Comparison of ENCODE assay signal across 10 cellular contexts in genomic region chr15:52261026-52261425, GRCh38. TPM values are rescaled to one million over a fixed set of nuclear protein-coding genes. Genes with fewer than 3 reads are reported as not detected.
A peak's percentile ranks its signal among the peaks of the same experiment; 100 is the strongest.
DNase-seq lines count a peak whose midpoint lies in the region; ATAC-seq and TF ChIP-seq lines count a peak whose summit lies in the region.
"Had no signal": no experiment of that assay in that cellular context is flagged by ENCODE, and none has a peak within 500 bp of the region (broad histone marks: within the 10 kb centered on the region; RNA-seq: fewer than 3 reads in every experiment).

No MANE protein-coding gene starts in this region.

- ATAC-seq in activated B cell treated with CpG ODN at 0.5 μM for 24 hours (ENCODE audit: low read depth), result no peak

- POLR2A ChIA-PET in activated CD4-positive, alpha-beta memory T cell treated with anti-CD3 and anti-CD28 coated beads, Interleukin-2, amount 10 ng/mL, durations not matched to agents 7 days and 5 days (lab: Charles Lee), result interaction anchor here (0.9 to 2.2 kb wide), 12 partner anchors 40 to 472 kb away, joined by 3 to 12 read pairs (median 6); partner anchors contain the start of genes ARPP19, ATOSA and MYO5A
- POLR2A ChIA-PET in activated CD4-positive, alpha-beta memory T cell treated with anti-CD3 and anti-CD28 coated beads for 36 hours (lab: Charles Lee), result interaction anchor here (1.3 to 2.4 kb wide), 4 partner anchors 9 to 298 kb away, joined by 3 to 10 read pairs (median 8); no protein-coding TSS in a partner anchor
- POLR2A ChIA-PET in activated B cell treated with CpG ODN at 0.5 μM for 24 hours (lab: Charles Lee), result interaction anchor here (1.0 to 16.1 kb wide), 6 partner anchors 28 to 418 kb away, joined by 4 to 297 read pairs (median 10); partner anchors contain the start of genes ATOSA and LEO1

- H3K4me1 Mint-ChIP-seq in activated CD4-positive, alpha-beta memory T cell treated with anti-CD3 and anti-CD28 coated beads, Interleukin-2, amount 10 ng/mL, durations not matched to agents 7 days and 5 days, result peaks cover 66% of the 10 kb centered on the region
- H3K4me1 Mint-ChIP-seq in activated CD4-positive, alpha-beta memory T cell treated with anti-CD3 and anti-CD28 coated beads for 36 hours (ENCODE audit: low read depth), result peaks cover 39% of the 10 kb centered on the region
- peaks cover 45% of the 10 kb centered on the region for H3K4me1 Mint-ChIP-seq in activated B cell treated with CpG ODN at 0.5 μM for 24 hours

- peaks cover 15 to 50% (median 35%) of the 10 kb centered on the region in 4 donors for H3K4me1 ChIP-seq in stomach

- no peak for DNase-seq in activated CD4-positive, alpha-beta memory T cell treated with anti-CD3 and anti-CD28 coated beads, Interleukin-2, amount 10 ng/mL, durations not matched to agents 7 days and 5 days
- DNase-seq in activated CD4-positive, alpha-beta memory T cell treated with anti-CD3 and anti-CD28 coated beads for 36 hours, result no peak
- no peak for DNase-seq in activated B cell treated with CpG ODN at 0.5 μM for 24 hours
- no peak for DNase-seq in stomach
- no peak for DNase-seq in SW 1271 (lab: John Stamatoyannopoulos, UW)
- no peak for DNase-seq in effector CD4-positive, alpha-beta T cell
- DNase-seq in kidney glomerular epithelial cell (lab: John Stamatoyannopoulos, UW), result no peak
- DNase-seq: activated naive CD4-positive, alpha-beta T cell; NCI-H526 had no signal

- WGBS in stomach, 5 donors, result 93 to 100% (median 94%) methylated on average over 9 to 10 of the region's 10 CpGs

- H3K36me3 ChIP-seq in stomach, result peaks cover 0 to 26% (median 9%) of the 10 kb centered on the region in 4 donors

- TF ChIP-seq EP300 in stomach (IDR thresholded peaks at IDR 0.05), result no peak

- TF ChIP-seq POLR2A in stomach (IDR thresholded peaks at IDR 0.05), result no peak

- CTCF ChIA-PET in activated CD4-positive, alpha-beta memory T cell treated with anti-CD3 and anti-CD28 coated beads, Interleukin-2, amount 10 ng/mL, durations not matched to agents 7 days and 5 days (lab: Charles Lee), result interaction anchor here (1.0 to 3.4 kb wide), 8 partner anchors 11 to 474 kb away, joined by 3 to 14 read pairs (median 6); partner anchors contain the start of gene MYO5A
- CTCF ChIA-PET in activated CD4-positive, alpha-beta memory T cell treated with anti-CD3 and anti-CD28 coated beads for 36 hours (lab: Charles Lee), result interaction anchor here (1.2 to 1.8 kb wide), 7 partner anchors 8 to 475 kb away, joined by 3 to 6 read pairs (median 5); no protein-coding TSS in a partner anchor
- CTCF ChIA-PET in activated B cell treated with CpG ODN at 0.5 μM for 24 hours (lab: Charles Lee), result interaction anchor here (1.1 to 2.1 kb wide), 6 partner anchors 25 to 474 kb away, joined by 3 to 10 read pairs (median 4); no protein-coding TSS in a partner anchor

- peaks cover 19% of the 10 kb centered on the region for H3K36me3 Mint-ChIP-seq in activated CD4-positive, alpha-beta memory T cell treated with anti-CD3 and anti-CD28 coated beads, Interleukin-2, amount 10 ng/mL, durations not matched to agents 7 days and 5 days (ENCODE audit: low read depth)
- no peaks in the 10 kb centered on the region for H3K36me3 Mint-ChIP-seq in activated CD4-positive, alpha-beta memory T cell treated with anti-CD3 and anti-CD28 coated beads for 36 hours
- no peaks in the 10 kb centered on the region for H3K36me3 Mint-ChIP-seq in activated B cell treated with CpG ODN at 0.5 μM for 24 hours (ENCODE audit: low read depth)

- H3K27me3 Mint-ChIP-seq in activated CD4-positive, alpha-beta memory T cell treated with anti-CD3 and anti-CD28 coated beads, Interleukin-2, amount 10 ng/mL, durations not matched to agents 7 days and 5 days, result no peaks in the 10 kb centered on the region
- no peaks in the 10 kb centered on the region for H3K27me3 Mint-ChIP-seq in activated CD4-positive, alpha-beta memory T cell treated with anti-CD3 and anti-CD28 coated beads for 36 hours
- no peaks in the 10 kb centered on the region for H3K27me3 Mint-ChIP-seq in activated B cell treated with CpG ODN at 0.5 μM for 24 hours

- TF ChIP-seq CTCF in activated B cell treated with CpG ODN at 0.5 μM for 24 hours (IDR thresholded peaks at IDR 0.05) (no peak), stomach (IDR thresholded peaks at IDR 0.05) (no peak)

- H3K9me3 Mint-ChIP-seq in activated CD4-positive, alpha-beta memory T cell treated with anti-CD3 and anti-CD28 coated beads, Interleukin-2, amount 10 ng/mL, durations not matched to agents 7 days and 5 days, result no peaks in the 10 kb centered on the region
- H3K9me3 Mint-ChIP-seq in activated CD4-positive, alpha-beta memory T cell treated with anti-CD3 and anti-CD28 coated beads for 36 hours, result no peaks in the 10 kb centered on the region
- H3K9me3 Mint-ChIP-seq in activated B cell treated with CpG ODN at 0.5 μM for 24 hours, result no peaks in the 10 kb centered on the region

- peak overlapping the region; percentile 64 for H3K27ac Mint-ChIP-seq in activated CD4-positive, alpha-beta memory T cell treated with anti-CD3 and anti-CD28 coated beads, Interleukin-2, amount 10 ng/mL, durations not matched to agents 7 days and 5 days
- H3K27ac Mint-ChIP-seq in activated CD4-positive, alpha-beta memory T cell treated with anti-CD3 and anti-CD28 coated beads for 36 hours, result no peak overlapping the region
- peak overlapping the region; percentile 94 for H3K27ac Mint-ChIP-seq in activated B cell treated with CpG ODN at 0.5 μM for 24 hours

- H3K27me3 ChIP-seq in layer of hippocampus (ENCODE audit: control insufficient read depth, insufficient read depth, low read length) (no peaks in the 10 kb centered on the region), stomach (no peaks in the 10 kb centered on the region)

- H3K4me3 ChIP-seq in stomach, result no peak overlapping the region

- intact Hi-C loops in activated CD4-positive, alpha-beta memory T cell treated with anti-CD3 and anti-CD28 coated beads for 36 hours (cut with micrococcal nuclease), result no loop called here
- intact Hi-C loops in activated B cell treated with CpG ODN at 0.5 μM for 24 hours (cut with micrococcal nuclease) (no loop called here), stomach (cut with DNase I; ENCODE audit: low total_unique reads) (loop anchor here (10.0 kb wide), 1 partner anchor 64 kb away; no protein-coding TSS in a partner anchor)

- H3K4me3 Mint-ChIP-seq in activated CD4-positive, alpha-beta memory T cell treated with anti-CD3 and anti-CD28 coated beads, Interleukin-2, amount 10 ng/mL, durations not matched to agents 7 days and 5 days, result no peak overlapping the region
- H3K4me3 Mint-ChIP-seq in activated CD4-positive, alpha-beta memory T cell treated with anti-CD3 and anti-CD28 coated beads for 36 hours, result no peak overlapping the region
- no peak overlapping the region for H3K4me3 Mint-ChIP-seq in activated B cell treated with CpG ODN at 0.5 μM for 24 hours

- no peaks in the 10 kb centered on the region for H3K9me3 ChIP-seq in stomach

- H3K27ac ChIP-seq in layer of hippocampus (ENCODE audit: low read depth, low read length), result peak overlapping the region; percentile 72
- peak overlapping the region in 4 of 5 donors; percentile 71 to 84 (median 74) for H3K27ac ChIP-seq in stomach

RNA-seq across cellular contexts. Expression of gene MYO5C, which starts 34.6 kb away (rescaled TPM):
- total RNA-seq in activated CD4-positive, alpha-beta memory T cell treated with anti-CD3 and anti-CD28 coated beads, Interleukin-2, amount 10 ng/mL, durations not matched to agents 7 days and 5 days, result 1 to 10 TPM; 1.3 to 1.4 TPM
- under 1 TPM; 0.27 to 0.50 TPM for total RNA-seq in activated CD4-positive, alpha-beta memory T cell treated with anti-CD3 and anti-CD28 coated beads for 36 hours
- total RNA-seq in activated B cell treated with CpG ODN at 0.5 μM for 24 hours (2.4 and 3.3 TPM in 2 replicates), stomach (100 to 1,000 TPM in 1 of 5 donors, 10 to 100 TPM in 4; 22.8 to 148 (median 64.3) TPM)
- 1 to 10 TPM; 4.3 to 9.0 (median 5.8) TPM for polyA plus RNA-seq in stomach
